In the genomic region with DNA sequence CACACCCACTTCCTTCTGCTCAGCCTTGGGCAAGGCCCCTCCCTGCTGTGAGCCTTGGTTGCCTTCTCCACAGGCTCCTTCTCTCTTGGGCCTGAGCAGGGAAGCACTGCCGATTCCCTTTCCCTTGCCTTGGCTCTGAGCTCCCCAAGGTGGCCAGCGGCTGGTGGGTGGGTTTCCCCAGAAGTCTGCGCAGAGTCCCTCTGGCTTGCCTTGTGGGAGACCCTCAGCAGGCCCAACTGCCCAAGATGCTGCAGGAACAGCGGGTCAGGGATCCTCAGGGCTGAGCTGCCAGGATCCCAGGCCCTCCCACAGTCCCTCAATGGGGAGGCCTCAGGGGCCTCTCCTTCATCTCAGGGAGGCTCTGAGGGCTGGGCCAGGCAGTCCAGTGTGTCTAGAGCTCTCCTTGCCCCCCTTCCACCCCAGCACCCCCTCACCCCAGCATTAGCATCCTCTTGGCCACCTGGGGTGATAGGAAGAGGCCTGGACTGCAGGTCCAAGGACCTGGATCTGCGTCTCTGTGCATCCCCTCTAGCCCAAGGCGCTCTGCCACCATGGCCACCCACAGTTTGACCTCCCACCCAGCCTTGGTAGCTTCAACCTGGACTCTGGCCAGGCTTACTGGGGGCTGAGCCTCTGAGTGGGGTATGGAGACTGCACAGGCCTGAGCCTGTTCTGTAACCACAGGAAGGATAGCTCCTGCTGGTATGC, we compare ENCODE assay signal across 16 cellular contexts.
DNase-seq lines count a peak whose midpoint lies in the region; ATAC-seq, FAIRE-seq and TF ChIP-seq lines count a peak whose summit lies in the region.
"Had no signal": no experiment of that assay in that cellular context is flagged by ENCODE, and none has a peak within 500 bp of the region (broad histone marks: within the 10 kb centered on the region; RNA-seq: fewer than 3 reads in every experiment).

No MANE protein-coding gene starts in this region.

- no peak overlapping the region for H3K4me2 ChIP-seq in PC-9
- H3K4me2 ChIP-seq: GM23338 had no signal

- POLR2A ChIA-PET in activated B cell treated with CpG ODN at 0.5 μM for 24 hours (lab: Charles Lee) (no interaction called here), PC-9 (lab: Charles Lee; ENCODE audit: unreplicated experiment) (no interaction called here)

- TF ChIP-seq EP300 in suprapubic skin (IDR thresholded peaks at IDR 0.05) = no peak

- H3K27me3 Mint-ChIP-seq in activated B cell treated with CpG ODN at 0.5 μM for 24 hours = peaks cover 2% of the 10 kb centered on the region
- H3K27me3 Mint-ChIP-seq: CD4-positive, alpha-beta memory T cell had no signal

- no peak for TF ChIP-seq CTCF in activated B cell treated with CpG ODN at 0.5 μM for 24 hours (IDR thresholded peaks at IDR 0.05)
- no peak for TF ChIP-seq CTCF in suprapubic skin (IDR thresholded peaks at IDR 0.05)
- TF ChIP-seq CTCF in PC-9 (conservative IDR thresholded peaks at IDR 0.05) = no peak

- H2AFZ ChIP-seq in PC-9 = no peak overlapping the region
- H2AFZ ChIP-seq: GM23338 had no signal

- H3K4me1 Mint-ChIP-seq in activated B cell treated with CpG ODN at 0.5 μM for 24 hours = no peaks in the 10 kb centered on the region
- H3K4me1 Mint-ChIP-seq: CD4-positive, alpha-beta memory T cell had no signal

- no peaks in the 10 kb centered on the region for H4K20me1 ChIP-seq in PC-9 (ENCODE audit: insufficient read depth)

- CTCF ChIA-PET in activated B cell treated with CpG ODN at 0.5 μM for 24 hours (lab: Charles Lee) = no interaction called here
- CTCF ChIA-PET in PC-9 (lab: Charles Lee) = no interaction called here

- intact Hi-C loops in activated B cell treated with CpG ODN at 0.5 μM for 24 hours (cut with micrococcal nuclease) = no loop called here
- intact Hi-C loops in PC-9 (cut with micrococcal nuclease; ENCODE audit: unreplicated experiment) = no loop called here

- no peaks in the 10 kb centered on the region for H3K27me3 ChIP-seq in suprapubic skin
- H3K27me3 ChIP-seq in PC-9 (ENCODE audit: insufficient read depth, low read depth) = peaks cover 9% of the 10 kb centered on the region
- H3K27me3 ChIP-seq: BE2C had no signal

- H3K9me3 Mint-ChIP-seq in activated B cell treated with CpG ODN at 0.5 μM for 24 hours = no peaks in the 10 kb centered on the region
- H3K9me3 Mint-ChIP-seq: GM23338 had no signal

- ATAC-seq in activated B cell treated with CpG ODN at 0.5 μM for 24 hours (ENCODE audit: low read depth) = no peak
- no peak for ATAC-seq in HG02759 (IDR thresholded peaks at IDR 0.05; ENCODE audit: unreplicated experiment)
- ATAC-seq: GM23338 had no signal

- no peaks in the 10 kb centered on the region for H3K9me2 ChIP-seq in PC-9 (ENCODE audit: insufficient read depth)

- no peaks in the 10 kb centered on the region for H3K36me3 ChIP-seq in suprapubic skin
- no peaks in the 10 kb centered on the region for H3K36me3 ChIP-seq in PC-9 (ENCODE audit: low read depth)
- H3K36me3 ChIP-seq: BE2C had no signal

- DNase-seq in activated effector memory CD4-positive, alpha-beta T cell treated with anti-CD3 and anti-CD28 coated beads, Interleukin-2, amount 50 U/mL, for 16 hours = peak; percentile 50
- no peak for DNase-seq in activated effector memory CD4-positive, alpha-beta T cell treated with Interleukin-2 at 50 U/mL for 16 hours
- peak; percentile 8 for DNase-seq in activated B cell treated with CpG ODN at 0.5 μM for 24 hours
- DNase-seq in mesenteric fat pad (ENCODE audit: low spot score) = peak; percentile 80
- DNase-seq in suprapubic skin (ENCODE audit: low spot score in 2 of 2) = peak; percentile 40 to 72
- DNase-seq in PC-9 = no peak
- no peak for DNase-seq in HTR-8/SVneo (ENCODE audit: insufficient read length, low spot score)
- DNase-seq: BE2C; CD4-positive, alpha-beta memory T cell; GF-D8; NCI-H1105; NCI-H1694; NCI-H2081 treated with DMSO at 0.1 percent for 48 hours had no signal

- H3K27ac Mint-ChIP-seq in activated B cell treated with CpG ODN at 0.5 μM for 24 hours = no peak overlapping the region
- H3K27ac Mint-ChIP-seq: GM23338 had no signal

- no peaks in the 10 kb centered on the region for H3K79me2 ChIP-seq in PC-9 (ENCODE audit: low read depth)

- no peaks in the 10 kb centered on the region for H3K4me1 ChIP-seq in suprapubic skin
- H3K4me1 ChIP-seq in PC-9 (replicated peaks; ENCODE audit: insufficient read depth) = no peaks in the 10 kb centered on the region
- H3K4me1 ChIP-seq: BE2C had no signal

- H3K4me3 Mint-ChIP-seq in activated B cell treated with CpG ODN at 0.5 μM for 24 hours = no peak overlapping the region
- H3K4me3 Mint-ChIP-seq: CD4-positive, alpha-beta memory T cell; GM23338 had no signal

- no peak overlapping the region for H3K4me3 ChIP-seq in suprapubic skin
- H3K4me3 ChIP-seq in PC-9 = no peak overlapping the region
- H3K4me3 ChIP-seq: GM23338, K562 had no signal

- no TSS peak for BruUV-seq in PC-9 (replicated peaks; lab: Mats Ljungman, UMichigan)

- H3K9me3 ChIP-seq in suprapubic skin (no peaks in the 10 kb centered on the region), PC-9 (ENCODE audit: insufficient read depth, low read depth) (no peaks in the 10 kb centered on the region)
- H3K9me3 ChIP-seq: BE2C had no signal

- no peaks in the 10 kb centered on the region for H3K36me3 Mint-ChIP-seq in activated B cell treated with CpG ODN at 0.5 μM for 24 hours (ENCODE audit: low read depth)
- H3K36me3 Mint-ChIP-seq: CD4-positive, alpha-beta memory T cell had no signal

- no peak overlapping the region for H3K27ac ChIP-seq in suprapubic skin
- no peak overlapping the region for H3K27ac ChIP-seq in PC-9

- H3F3A ChIP-seq in PC-9 (ENCODE audit: insufficient read depth, low read depth) = no peaks in the 10 kb centered on the region

- TF ChIP-seq POLR2A in suprapubic skin (IDR thresholded peaks at IDR 0.05) = no peak

- no peak for FAIRE-seq in HTR-8/SVneo (lab: Jason Lieb, UNC)
- FAIRE-seq: K562 had no signal

- WGBS in suprapubic skin = 86% methylated on average over 5 of the region's 6 CpGs

Comparison
In these comparisons a context has a peak if more than half of its experiments do, and no peak if none do; other contexts are left out.
1. DNase-seq: peak in activated effector memory CD4-positive, alpha-beta T cell treated with anti-CD3 and anti-CD28 coated beads, Interleukin-2, amount 50 U/mL, for 16 hours (single experiment), activated B cell treated with CpG ODN at 0.5 μM for 24 hours (single experiment), mesenteric fat pad (single experiment) and suprapubic skin (2 of 2); none in activated effector memory CD4-positive, alpha-beta T cell treated with Interleukin-2 at 50 U/mL for 16 hours (single experiment), PC-9 (0 of 2) and HTR-8/SVneo (single experiment).